Comparison of ENCODE assay signal across 1 cellular context in genomic region chr14:73168691-73169090, GRCh38.
TF ChIP-seq lines count a peak whose summit lies in the region.

No MANE protein-coding gene starts in this region.

TF ChIP-seq in SK-N-SH, 30 proteins besides CTCF, POLR2A, EP300 and RAD21 (continued from another document):
- TF ChIP-seq USF1 (IDR thresholded peaks at IDR 0.05; ENCODE audit: borderline replicate concordance, low read depth) (no peak), TEAD4 (IDR thresholded peaks at IDR 0.05; ENCODE audit: borderline replicate concordance, insufficient read depth) (no peak), POLR2AphosphoS5 (IDR thresholded peaks at IDR 0.05; ENCODE audit: low read depth, low read length) (no peak), USF2 (IDR thresholded peaks at IDR 0.05; ENCODE audit: borderline replicate concordance, low read depth, low read length) (no peak), FOXJ3 (CRISPR knock-in tag; IDR thresholded peaks at IDR 0.05) (no peak)
